1 cellular context compared by ENCODE assay signal in the genomic region with DNA sequence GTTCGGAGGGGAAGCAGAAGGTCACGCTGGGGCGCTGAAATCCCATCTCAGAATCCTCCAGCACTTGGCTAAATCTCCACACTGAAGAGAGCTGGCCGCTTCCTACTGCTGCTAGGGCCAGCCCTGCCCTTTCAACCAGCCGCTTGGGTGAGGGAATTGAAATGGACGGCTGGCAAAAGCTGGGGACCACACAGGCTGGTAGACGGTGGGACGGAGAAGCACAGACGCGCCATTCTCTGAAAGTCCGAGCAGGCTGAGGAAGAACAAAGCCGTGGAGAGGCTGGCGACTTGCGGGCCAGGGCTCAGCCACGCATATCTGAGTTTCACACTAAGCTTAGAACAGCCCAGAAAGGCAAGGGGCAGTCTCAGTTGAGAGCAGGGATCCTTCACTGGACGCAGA.
TF ChIP-seq lines count a peak whose summit lies in the region.

No MANE protein-coding gene starts in this region.

TF ChIP-seq in IMR-90, 13 proteins besides CTCF, POLR2A, EP300 and RAD21:
- TF ChIP-seq MAFK (IDR thresholded peaks at IDR 0.05; ENCODE audit: low read depth, low read length) (no peak), MAZ (IDR thresholded peaks at IDR 0.05; ENCODE audit: borderline replicate concordance, low read depth, low read length) (no peak), MXI1 (IDR thresholded peaks at IDR 0.05; ENCODE audit: borderline replicate concordance, low read depth, low read length) (no peak), RFX5 (IDR thresholded peaks at IDR 0.05; ENCODE audit: low read depth, low read length) (no peak), SMC3 (IDR thresholded peaks at IDR 0.05; ENCODE audit: low read depth, low read length) (no peak), ELK1 (IDR thresholded peaks at IDR 0.05; ENCODE audit: borderline replicate concordance, low read depth, low read length) (no peak)
- TF ChIP-seq, protein P1, sequence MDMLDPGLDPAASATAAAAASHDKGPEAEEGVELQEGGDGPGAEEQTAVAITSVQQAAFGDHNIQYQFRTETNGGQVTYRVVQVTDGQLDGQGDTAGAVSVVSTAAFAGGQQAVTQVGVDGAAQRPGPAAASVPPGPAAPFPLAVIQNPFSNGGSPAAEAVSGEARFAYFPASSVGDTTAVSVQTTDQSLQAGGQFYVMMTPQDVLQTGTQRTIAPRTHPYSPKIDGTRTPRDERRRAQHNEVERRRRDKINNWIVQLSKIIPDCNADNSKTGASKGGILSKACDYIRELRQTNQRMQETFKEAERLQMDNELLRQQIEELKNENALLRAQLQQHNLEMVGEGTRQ (IDR thresholded peaks at IDR 0.05; ENCODE audit: low read depth, low read length) = no peak
